Comparison of ENCODE assay signal across 8 cellular contexts in genomic region chr16:56729351-56729735, GRCh38. TPM values are rescaled to one million over a fixed set of nuclear protein-coding genes. Genes with fewer than 3 reads are reported as not detected.
DNase-seq lines count a peak whose midpoint lies in the region; ATAC-seq and TF ChIP-seq lines count a peak whose summit lies in the region.

No MANE protein-coding gene starts in this region.

- H3K4me1 Mint-ChIP-seq in H9 (peaks cover 15 to 17% of the 10 kb centered on the region in 2 experiments), glutamatergic neuron (ENCODE audit: low read depth, unreplicated experiment) (peaks cover 8% of the 10 kb centered on the region)

- H3K4me2 ChIP-seq in H9 (ENCODE audit: insufficient read depth, insufficient read length, low read length) (peak overlapping the region; percentile 81), SU-DHL-6 (ENCODE audit: low read depth, low read length, poor library complexity, severe bottlenecking) (peak overlapping the region; percentile 94)

- no peak overlapping the region; a peak in 1 of 5 replicates for H3K4me3 Mint-ChIP-seq in H9
- no peak overlapping the region for H3K4me3 Mint-ChIP-seq in glutamatergic neuron (ENCODE audit: unreplicated experiment)

- H3K23ac ChIP-seq in H9 (ENCODE audit: insufficient read length, low read depth, low read length): no peak overlapping the region

- H3K14ac ChIP-seq in H9 (ENCODE audit: insufficient read depth, low read length): no peak overlapping the region

- H3K4ac ChIP-seq in H9 (ENCODE audit: low read depth, low read length): no peak overlapping the region

- H3K79me2 ChIP-seq in H9 (ENCODE audit: insufficient read depth, low read length): peaks cover 31% of the 10 kb centered on the region; the same call in 1 of the 2 replicates
- H3K79me2 ChIP-seq in SU-DHL-6 (ENCODE audit: insufficient read depth, low read length): peaks cover 43% of the 10 kb centered on the region

- H4K91ac ChIP-seq in H9 (ENCODE audit: insufficient read length, low read depth, low read length): no peak overlapping the region

- H3K79me1 ChIP-seq in H9 (ENCODE audit: insufficient read depth, low read depth, low read length, poor library complexity, severe bottlenecking): peaks cover 20% of the 10 kb centered on the region

- no peak for TF ChIP-seq POLR2A in gastrocnemius medialis (IDR thresholded peaks at IDR 0.05)

- whole genome bisulfite sequencing in H9 (ENCODE audit: extremely low coverage, insufficient read length, low lambda C conversion rate): no CpG with 5 or more reads among the region's 3 CpGs

- no peaks in the 10 kb centered on the region for H3K36me3 Mint-ChIP-seq in H9 (ENCODE audit: insufficient read depth in 1 of 3, low read depth in 3 of 3)
- H3K36me3 Mint-ChIP-seq in glutamatergic neuron (ENCODE audit: unreplicated experiment): no peaks in the 10 kb centered on the region

- no peak overlapping the region for H4K8ac ChIP-seq in H9 (replicated peaks; ENCODE audit: insufficient read length, low read depth, low read length)

- intact Hi-C loops in gastrocnemius medialis (cut with DNase I; ENCODE audit: low total_unique reads): no loop called here

- H3K18ac ChIP-seq in H9 (ENCODE audit: insufficient read length, low read depth, low read length): no peak overlapping the region

- H3F3A ChIP-seq in SU-DHL-6 (ENCODE audit: insufficient read depth): no peaks in the 10 kb centered on the region

- TF ChIP-seq CTCF in H9 (conservative IDR thresholded peaks at IDR 0.05): no peak
- no peak for TF ChIP-seq CTCF in SU-DHL-6 (IDR thresholded peaks at IDR 0.05; ENCODE audit: insufficient read depth, low read length, poor library complexity, severe bottlenecking)
- TF ChIP-seq CTCF in glutamatergic neuron (IDR thresholded peaks at IDR 0.05; ENCODE audit: partially characterized antibody, unreplicated experiment): no peak
- TF ChIP-seq CTCF in gastrocnemius medialis (IDR thresholded peaks at IDR 0.05 in 4 of 5, conservative IDR thresholded peaks at IDR 0.05 in 1 of 5): no peak

- no peaks in the 10 kb centered on the region for H3K27me3 Mint-ChIP-seq in H9 (ENCODE audit: low read depth)
- peaks cover 3% of the 10 kb centered on the region for H3K27me3 Mint-ChIP-seq in glutamatergic neuron (ENCODE audit: unreplicated experiment)

- no peaks in the 10 kb centered on the region for H3K9me2 ChIP-seq in SU-DHL-6 (replicated peaks; ENCODE audit: insufficient read depth, low read length)

- no peak overlapping the region for H2BK12ac ChIP-seq in H9 (ENCODE audit: insufficient read length, low read depth, low read length)

- H3K4me3 ChIP-seq in SU-DHL-6 (ENCODE audit: insufficient read depth, low read length, poor library complexity, severe bottlenecking) (peak overlapping the region; percentile 75), gastrocnemius medialis (peak overlapping the region; percentile 77 to 95 (median 90))

- H3K36me3 ChIP-seq in SU-DHL-6 (ENCODE audit: low read length) (no peaks in the 10 kb centered on the region), gastrocnemius medialis (no peaks in the 10 kb centered on the region)

- H3T11ph ChIP-seq in H9 (ENCODE audit: low read length): no peak overlapping the region

- H3K4me1 ChIP-seq in H9 (ENCODE audit: insufficient read depth, low read length) (no peaks in the 10 kb centered on the region; the same call in 1 of the 2 replicates), gastrocnemius medialis (peaks cover 21 to 24% of the 10 kb centered on the region in 2 donors)

- peak overlapping the region; percentile 36 for H3K9ac ChIP-seq in H9 (ENCODE audit: extremely low read depth, insufficient read length, low read length)
- peak overlapping the region; percentile 89 for H3K9ac ChIP-seq in SU-DHL-6 (ENCODE audit: low read length)

- H2BK5ac ChIP-seq in H9 (ENCODE audit: insufficient read length, low read length): no peak overlapping the region

- H3K27ac Mint-ChIP-seq in H9 (peak overlapping the region; percentile 1 to 69 (median 37)), glutamatergic neuron (ENCODE audit: unreplicated experiment) (peak overlapping the region; percentile 19)

- no peak overlapping the region for H4K5ac ChIP-seq in H9 (ENCODE audit: insufficient read length, low read depth, low read length)

- DNase-seq in H9: no peak
- DNase-seq in glutamatergic neuron: no peak
- no peak for DNase-seq in gastrocnemius medialis
- DNase-seq in activated CD4-positive, CD25-positive, alpha-beta regulatory T cell (lab: John Stamatoyannopoulos, UW): no peak
- DNase-seq in ACHN: no peak

- no peak overlapping the region for H3K56ac ChIP-seq in H9 (ENCODE audit: insufficient read length, low read depth, low read length)

- H2BK15ac ChIP-seq in H9 (ENCODE audit: low read depth, low read length): no peak overlapping the region

- H3K27ac ChIP-seq in H9 (ENCODE audit: insufficient read length, low read depth, low read length) (no peak overlapping the region), SU-DHL-6 (ENCODE audit: low read depth, low read length) (no peak overlapping the region), gastrocnemius medialis (peak overlapping the region; percentile 81 to 89 (median 86))

- no peak overlapping the region for H2BK120ac ChIP-seq in H9 (ENCODE audit: low read depth, low read length, poor library complexity, severe bottlenecking)

- H2AFZ ChIP-seq in H9 (ENCODE audit: low read length): no peak overlapping the region
- H2AFZ ChIP-seq in SU-DHL-6 (ENCODE audit: low read depth, low read length, severe bottlenecking): peak overlapping the region; percentile 97

- no peaks in the 10 kb centered on the region for H4K20me1 ChIP-seq in H9 (ENCODE audit: control insufficient read depth, insufficient read depth, insufficient read length)
- H4K20me1 ChIP-seq in SU-DHL-6 (ENCODE audit: low read depth, low read length): no peaks in the 10 kb centered on the region; the same call in 1 of the 2 replicates

- no peak overlapping the region for H2BK20ac ChIP-seq in H9 (ENCODE audit: low read depth, low read length, poor library complexity, severe bottlenecking)

- in situ Hi-C loops in gastrocnemius medialis (cut with MboI; ENCODE audit: low sequenced_read_pairs in 4 of 4) (no loop called here), ACHN (cut with HindIII; ENCODE audit: low pct_ligation_motif_present, low pct_unique_long_range_greater_than_20kb, low sequenced_read_pairs) (no loop called here)

- no peaks in the 10 kb centered on the region for H3K9me3 Mint-ChIP-seq in H9
- peaks cover 7% of the 10 kb centered on the region for H3K9me3 Mint-ChIP-seq in glutamatergic neuron (ENCODE audit: unreplicated experiment)

- H3K9me3 ChIP-seq in H9 (ENCODE audit: control insufficient read depth, low read depth, low read length): no peaks in the 10 kb centered on the region
- no peaks in the 10 kb centered on the region for H3K9me3 ChIP-seq in SU-DHL-6 (ENCODE audit: insufficient read depth, low read length)
- H3K9me3 ChIP-seq in gastrocnemius medialis: no peaks in the 10 kb centered on the region

- ATAC-seq in gastrocnemius medialis: peak; percentile 45 to 51
- ATAC-seq in GM21529 (IDR thresholded peaks at IDR 0.05; ENCODE audit: unreplicated experiment): no peak
- ATAC-seq in HG03457 (IDR thresholded peaks at IDR 0.05; ENCODE audit: unreplicated experiment): no peak

- H3K23me2 ChIP-seq in H9 (ENCODE audit: insufficient read length, low read depth, low read length, poor library complexity, severe bottlenecking): peaks cover 11% of the 10 kb centered on the region

- H3K27me3 ChIP-seq in H9 (ENCODE audit: insufficient read depth, low read length) (no peaks in the 10 kb centered on the region), SU-DHL-6 (ENCODE audit: low read length) (no peaks in the 10 kb centered on the region), gastrocnemius medialis (no peaks in the 10 kb centered on the region)

- H2AK5ac ChIP-seq in H9 (ENCODE audit: insufficient read length, low read length): no peak overlapping the region

RNA-seq across cellular contexts. Expression of gene NUP93, which starts 0.6 kb away (rescaled TPM):
- 165 and 167 TPM in 2 replicates for total RNA-seq in H9 (2021)
- 84.1 TPM for total RNA-seq in glutamatergic neuron (ENCODE audit: unreplicated experiment)
- 10 to 100 TPM; 12.9 to 30.7 (median 23.0) TPM for total RNA-seq in gastrocnemius medialis

RNA-seq across cellular contexts. Expression of gene MT1X, which starts 47.1 kb away (rescaled TPM):
- total RNA-seq in H9 (2021) (32.1 and 41.9 TPM in 2 replicates), glutamatergic neuron (ENCODE audit: unreplicated experiment) (9.5 TPM), gastrocnemius medialis (over 10,000 TPM in 1 of 4 donors, 1,000 to 10,000 TPM in 3; 3,871 to 10,589 (median 6,239) TPM)

RNA-seq across cellular contexts. Expression of gene MT1H, which starts 59.7 kb away (rescaled TPM):
- total RNA-seq in H9 (2021): 10.7 and 12.5 TPM in 2 replicates
- total RNA-seq in glutamatergic neuron (ENCODE audit: unreplicated experiment): not detected
- total RNA-seq in gastrocnemius medialis: not detected

Comparison
In these comparisons a context has a peak if more than half of its experiments do, and no peak if none do; other contexts are left out.
1. H3K27ac ChIP-seq: peak in gastrocnemius medialis (4 of 4); none in H9 (single experiment) and SU-DHL-6 (single experiment).
2. ATAC-seq: peak in gastrocnemius medialis (2 of 2); none in GM21529 (single experiment) and HG03457 (single experiment).
3. RNA of gene MT1X, which starts 47.1 kb away (total RNA-seq): 3,871 to 10,589 TPM in gastrocnemius medialis; 32.1 to 41.9 TPM in H9 and 9.5 TPM in glutamatergic neuron (single experiment); every median in the first group is over 10 times any median in the second.
4. RNA of gene MT1H, which starts 59.7 kb away (total RNA-seq): 10.7 to 12.5 TPM in H9; not detected in glutamatergic neuron (single experiment) and not detected in gastrocnemius medialis; every median in the first group is over 10 times any median in the second.